17 cellular contexts compared by ENCODE assay signal in genomic region chr6:153058291-153058690, GRCh38. TPM values are rescaled to one million over a fixed set of nuclear protein-coding genes. Genes with fewer than 3 reads are reported as not detected.
DNase-seq lines count a peak whose midpoint lies in the region; ATAC-seq and TF ChIP-seq lines count a peak whose summit lies in the region.
"Had no signal": no experiment of that assay in that cellular context is flagged by ENCODE, and none has a peak within 500 bp of the region (broad histone marks: within the 10 kb centered on the region; RNA-seq: fewer than 3 reads in every experiment).

No MANE protein-coding gene starts in this region.

- no peak overlapping the region for H3K4me3 ChIP-seq in astrocyte of the cerebellum (ENCODE audit: low read depth, low read length)
- no peak overlapping the region for H3K4me3 ChIP-seq in foreskin fibroblast (ENCODE audit: low read depth in 1 of 2, low read length in 2 of 2)
- H3K4me3 ChIP-seq in spleen: no peak overlapping the region
- H3K4me3 ChIP-seq: skin epidermis had no signal

- no peaks in the 10 kb centered on the region for H3K36me3 ChIP-seq in spleen

- H3K9me3 ChIP-seq in spleen: peaks cover 0 to 8% (median 2%) of the 10 kb centered on the region in 8 donors

- H3K27me3 ChIP-seq in spleen (replicated peaks in 1 of 7): peaks cover 0 to 4% (median 0%) of the 10 kb centered on the region in 7 donors

- no peak for ATAC-seq in GM18517 (IDR thresholded peaks at IDR 0.05; ENCODE audit: unreplicated experiment)
- ATAC-seq: stimulated activated naive CD8-positive, alpha-beta T cell treated with anti-CD3 and anti-CD28 coated beads, Interleukin-15, amount 100 ng/mL, for 72 hours had no signal

- intact Hi-C loops in spleen (cut with DNase I; ENCODE audit: low total_unique reads): no loop called here

- in situ Hi-C loops in astrocyte of the cerebellum (cut with HindIII; ENCODE audit: low sequenced_read_pairs): no loop called here

- WGBS in spleen, 5 donors: 38 to 96% (median 67%) methylated on average over 4 of the region's 4 CpGs

- no peak for TF ChIP-seq CTCF in astrocyte of the cerebellum (IDR thresholded peaks at IDR 0.05; ENCODE audit: low read depth, low read length, missing control alignments)
- TF ChIP-seq CTCF in foreskin fibroblast (IDR thresholded peaks at IDR 0.05; ENCODE audit: low read depth, low read length): no peak
- TF ChIP-seq CTCF in spleen (IDR thresholded peaks at IDR 0.05 in 8 of 11, conservative IDR thresholded peaks at IDR 0.05 in 3 of 11): no peak

- no peak for TF ChIP-seq POLR2A in spleen (IDR thresholded peaks at IDR 0.05)

- no peaks in the 10 kb centered on the region for H3K4me1 ChIP-seq in spleen

- DNase-seq in Daoy (ENCODE audit: low read depth) (peak; percentile 77), HT1080 (ENCODE audit: low read depth) (peak; percentile 85), astrocyte of the cerebellum (ENCODE audit: low read depth) (peak; percentile 46), foreskin fibroblast (peak; percentile 40 to 52), DMS153 treated with DMSO at 0.1 percent for 48 hours (lab: John Stamatoyannopoulos, UW; ENCODE audit: unreplicated experiment) (no peak), GDM1 (lab: John Stamatoyannopoulos, UW) (no peak), spleen (no peak)
- DNase-seq: activated CD4-positive, alpha-beta T cell treated with anti-CD3 and anti-CD28 coated beads, Interleukin-2, amount 10 ng/mL, durations not matched to agents 24 days and 14 days; AML-193; effector CD8-positive, alpha-beta T cell; NCI-H1417; nephron progenitor cell; stimulated activated CD4-positive, alpha-beta T cell treated with anti-CD3 and anti-CD28 coated beads, Interleukin-2, amount 100 ng/mL, for 48 hours; stimulated activated naive CD8-positive, alpha-beta T cell treated with anti-CD3 and anti-CD28 coated beads, Interleukin-15, amount 100 ng/mL, for 72 hours; T1000 had no signal

- H3K27ac ChIP-seq in spleen: no peak overlapping the region
- H3K27ac ChIP-seq: skin epidermis had no signal

RNA-seq across cellular contexts. Expression of gene MTRF1L, which starts 55.8 kb away (rescaled TPM):
- total RNA-seq in Daoy (2014; rRNA removed; shearing (Covaris generic)): 23.5 and 29.3 TPM in 2 replicates
- total RNA-seq in HT1080 (2014; rRNA removed; shearing (Covaris generic)): 21.5 and 34.5 TPM in 2 replicates
- 21.7 and 24.6 TPM in 2 replicates for polyA plus RNA-seq in HT1080 (2015; cell fraction: cytosol; rRNA removed)
- polyA plus RNA-seq in HT1080 (2015; cell fraction: nucleus; rRNA removed): 30.2 and 31.3 TPM in 2 replicates
- total RNA-seq in spleen: 10 to 100 TPM; 17.2 to 56.4 (median 28.2) TPM
- polyA plus RNA-seq in spleen: 10 to 100 TPM in 2 of 3 donors, 1 to 10 TPM in 1; 9.6 to 20.0 (median 10.4) TPM

Comparison
In these comparisons a context has a peak if more than half of its experiments do, and no peak if none do; other contexts are left out.
1. DNase-seq: peak in Daoy (single experiment), HT1080 (single experiment), astrocyte of the cerebellum (single experiment) and foreskin fibroblast (2 of 2); none in DMS153 treated with DMSO at 0.1 percent for 48 hours (single experiment), GDM1 (single experiment) and spleen (single experiment).